In genomic region chr12:79686171-79686570, GRCh38 we compare ENCODE assay signal across 14 cellular contexts. TPM values are rescaled to one million over a fixed set of nuclear protein-coding genes. Genes with fewer than 3 reads are reported as not detected.
DNase-seq lines count a peak whose midpoint lies in the region; ATAC-seq, FAIRE-seq and TF ChIP-seq lines count a peak whose summit lies in the region.
"Had no signal": no experiment of that assay in that cellular context is flagged by ENCODE, and none has a peak within 500 bp of the region (broad histone marks: within the 10 kb centered on the region; RNA-seq: fewer than 3 reads in every experiment).

No MANE protein-coding gene starts in this region.

- H3K4me2 ChIP-seq in GM23338 (peak overlapping the region; percentile 83), trophoblast cell (ENCODE audit: low read length) (peak overlapping the region; percentile 50)

- peak overlapping the region; percentile 30 for H3K4ac ChIP-seq in trophoblast cell (ENCODE audit: low read depth, low read length)

- in situ Hi-C loops in Panc1 (cut with HindIII; ENCODE audit: low pct_unique_long_range_greater_than_20kb, low sequenced_read_pairs): no loop called here

- FAIRE-seq in GM19239 (lab: Jason Lieb, UNC): no peak
- FAIRE-seq: TTC549 had no signal

- H3K36me3 ChIP-seq in GM23338 (ENCODE audit: insufficient read depth): no peaks in the 10 kb centered on the region; the same call in 1 of the 2 replicates
- H3K36me3 ChIP-seq in Panc1 (ENCODE audit: control insufficient read depth, insufficient read depth, low read length): no peaks in the 10 kb centered on the region; the same call in none of the 2 replicates
- peaks cover 0 to 2% of the 10 kb centered on the region in 2 experiments for H3K36me3 ChIP-seq in trophoblast cell (ENCODE audit: control insufficient read depth in 1 of 2, insufficient read depth in 2 of 2, low read length in 2 of 2)
- no peaks in the 10 kb centered on the region for H3K36me3 ChIP-seq in adrenal gland (replicated peaks in 1 of 2)
- H3K36me3 ChIP-seq: heart left ventricle had no signal

- H3K27me3 Mint-ChIP-seq in GM23338 (ENCODE audit: insufficient read depth, low read depth, poor library complexity): peaks cover 8% of the 10 kb centered on the region
- H3K27me3 Mint-ChIP-seq in CD4-positive, alpha-beta T cell: peaks cover 45% of the 10 kb centered on the region

- no peak overlapping the region for H3K9ac ChIP-seq in trophoblast cell (ENCODE audit: low read length)

- POLR2A ChIA-PET in Panc1 (lab: Charles Lee): interaction anchor here (1.0 kb wide), 1 partner anchor 24 kb away, joined by 4 read pairs; no protein-coding TSS in a partner anchor
- POLR2A ChIA-PET in CD4-positive, alpha-beta T cell (lab: Charles Lee): no interaction called here

- H2BK12ac ChIP-seq in trophoblast cell (ENCODE audit: low read length): no peak overlapping the region

- H4K12ac ChIP-seq in trophoblast cell (ENCODE audit: low read depth, low read length): no peak overlapping the region

- H3K9me2 ChIP-seq in GM23338 (ENCODE audit: insufficient read depth): no peaks in the 10 kb centered on the region

- no peaks in the 10 kb centered on the region for H3F3A ChIP-seq in GM23338 (replicated peaks; ENCODE audit: low read depth)

- H2AFZ ChIP-seq in GM23338 (no peak overlapping the region), trophoblast cell (ENCODE audit: insufficient read depth, low read length, poor library complexity) (no peak overlapping the region)

- no peak overlapping the region for H3K27ac Mint-ChIP-seq in GM23338
- H3K27ac Mint-ChIP-seq in CD4-positive, alpha-beta T cell: no peak overlapping the region

- TF ChIP-seq CTCF in GM23338 (conservative IDR thresholded peaks at IDR 0.05; ENCODE audit: low read depth in 2 of 2) (no peak), Panc1 (IDR thresholded peaks at IDR 0.05) (no peak), epithelial cell of proximal tubule (conservative IDR thresholded peaks at IDR 0.05; ENCODE audit: low read depth, low read length) (no peak), adrenal gland (IDR thresholded peaks at IDR 0.05) (no peak)
- no peak for TF ChIP-seq CTCF in CD4-positive, alpha-beta T cell (IDR thresholded peaks at IDR 0.05)

- peaks cover 15% of the 10 kb centered on the region for H3K79me1 ChIP-seq in trophoblast cell (ENCODE audit: low read length)

- no peak for TF ChIP-seq POLR2A in adrenal gland (IDR thresholded peaks at IDR 0.05)

- no peak overlapping the region for H3K14ac ChIP-seq in trophoblast cell (ENCODE audit: low read length)

- no peaks in the 10 kb centered on the region for H3K27me3 ChIP-seq in GM23338 (ENCODE audit: insufficient read depth)
- H3K27me3 ChIP-seq in Panc1 (ENCODE audit: control insufficient read depth, insufficient read depth, low read length): no peaks in the 10 kb centered on the region
- H3K27me3 ChIP-seq in trophoblast cell (ENCODE audit: insufficient read depth, low read length): no peaks in the 10 kb centered on the region
- no peaks in the 10 kb centered on the region for H3K27me3 ChIP-seq in adrenal gland
- H3K27me3 ChIP-seq in CD4-positive, alpha-beta T cell (ENCODE audit: control insufficient read depth, insufficient read depth, low read length): peaks cover 45% of the 10 kb centered on the region

- H3K9me3 ChIP-seq in Panc1 (ENCODE audit: control insufficient read depth, insufficient read depth, low read depth, low read length) (no peaks in the 10 kb centered on the region), trophoblast cell (ENCODE audit: insufficient read depth, low read depth, low read length) (no peaks in the 10 kb centered on the region), adrenal gland (replicated peaks in 1 of 3) (no peaks in the 10 kb centered on the region)
- no peaks in the 10 kb centered on the region for H3K9me3 ChIP-seq in CD4-positive, alpha-beta T cell (ENCODE audit: control insufficient read depth, low read length)
- H3K9me3 ChIP-seq: heart left ventricle had no signal

- H3K27ac ChIP-seq in GM23338 (ENCODE audit: low read depth): no peak overlapping the region
- peak overlapping the region; percentile 94 for H3K27ac ChIP-seq in Panc1 (ENCODE audit: low read length)
- H3K27ac ChIP-seq in trophoblast cell (ENCODE audit: low read depth, low read length): no peak overlapping the region
- no peak overlapping the region for H3K27ac ChIP-seq in adrenal gland
- no peak overlapping the region for H3K27ac ChIP-seq in CD4-positive, alpha-beta T cell (ENCODE audit: low read depth, low read length)
- H3K27ac ChIP-seq: heart left ventricle had no signal

- no peak overlapping the region for H2BK120ac ChIP-seq in trophoblast cell (ENCODE audit: insufficient read depth, low read length, poor library complexity)

- intact Hi-C loops in Panc1 (cut with micrococcal nuclease; ENCODE audit: unreplicated experiment) (loop anchor here (5.0 to 10.0 kb wide), 2 partner anchors 61 to 129 kb away; no protein-coding TSS in a partner anchor), adrenal gland (cut with DNase I) (no loop called here)
- intact Hi-C loops in CD4-positive, alpha-beta T cell (cut with DNase I, micrococcal nuclease): no loop called here

- H3K18ac ChIP-seq in trophoblast cell (ENCODE audit: low read length): no peak overlapping the region

- peaks cover 38% of the 10 kb centered on the region for H3K4me1 Mint-ChIP-seq in GM23338
- peaks cover 17% of the 10 kb centered on the region for H3K4me1 Mint-ChIP-seq in CD4-positive, alpha-beta T cell (ENCODE audit: low read depth)

- H2AK5ac ChIP-seq in trophoblast cell (ENCODE audit: low read length): no peak overlapping the region

- H3K4me3 Mint-ChIP-seq in GM23338: peak overlapping the region; percentile 94
- no peak overlapping the region for H3K4me3 Mint-ChIP-seq in CD4-positive, alpha-beta T cell

- H4K20me1 ChIP-seq in GM23338 (replicated peaks; ENCODE audit: insufficient read depth): peaks cover 64% of the 10 kb centered on the region

- no TSS peak for BruUV-seq in Panc1 (replicated peaks; lab: Mats Ljungman, UMichigan)

- no peak overlapping the region for H3K23ac ChIP-seq in trophoblast cell (ENCODE audit: low read length)

- H4K8ac ChIP-seq in trophoblast cell (ENCODE audit: low read depth, low read length): no peak overlapping the region

- ATAC-seq in GM23338 (no peak), Panc1 (no peak)
- ATAC-seq in CD4-positive, alpha-beta T cell (ENCODE audit: poor library complexity): no peak
- ATAC-seq: heart left ventricle had no signal

- peaks cover 30% of the 10 kb centered on the region for H3K36me3 Mint-ChIP-seq in GM23338 (ENCODE audit: low read depth)
- H3K36me3 Mint-ChIP-seq in CD4-positive, alpha-beta T cell (ENCODE audit: low read depth): peaks cover under 1% of the 10 kb centered on the region

- H2BK5ac ChIP-seq in trophoblast cell (ENCODE audit: low read depth, low read length, poor library complexity): no peak overlapping the region

- H3K79me2 ChIP-seq in GM23338 (replicated peaks; ENCODE audit: insufficient read depth) (peaks cover 90% of the 10 kb centered on the region), trophoblast cell (ENCODE audit: control insufficient read depth, insufficient read depth, low read length, poor library complexity) (peaks cover 20% of the 10 kb centered on the region)

- DNase-seq in GM23338 (ENCODE audit: low spot score) (no peak), Panc1 (ENCODE audit: low read depth, low spot score) (no peak), epithelial cell of proximal tubule (ENCODE audit: low read depth) (no peak), trophoblast cell (no peak), adrenal gland (no peak), GM19239 (ENCODE audit: insufficient read length, low spot score) (no peak), NCI-H82 treated with DMSO at 0.1 percent for 48 hours (lab: John Stamatoyannopoulos, UW; ENCODE audit: unreplicated experiment) (no peak)
- DNase-seq in CD4-positive, alpha-beta T cell: no peak
- DNase-seq: effector memory CD4-positive, alpha-beta T cell; heart left ventricle; midbrain; NCI-H1105; NCI-H524 had no signal

- CTCF ChIA-PET in Panc1 (lab: Charles Lee): no interaction called here
- CTCF ChIA-PET in CD4-positive, alpha-beta T cell (lab: Charles Lee): no interaction called here

- no peak overlapping the region for H4K91ac ChIP-seq in trophoblast cell (ENCODE audit: low read depth, low read length)

- H3K4me3 ChIP-seq in GM23338 (peak overlapping the region; percentile 65), Panc1 (ENCODE audit: low read depth in 2 of 2, low read length in 2 of 2) (peak overlapping the region; percentile 71 to 73), epithelial cell of proximal tubule (ENCODE audit: low read depth, low read length) (peak overlapping the region; percentile 87), trophoblast cell (ENCODE audit: low read depth, low read length) (no peak overlapping the region), adrenal gland (peak overlapping the region in 1 of 4 donors; percentile 95)

- WGBS in trophoblast cell (ENCODE audit: extremely low coverage, insufficient coverage, insufficient read length): no CpG with 5 or more reads among the region's 2 CpGs
- WGBS in adrenal gland, 4 donors: 82 to 88% (median 84%) methylated on average over 2 of the region's 2 CpGs

- H3K4me1 ChIP-seq in GM23338 (ENCODE audit: insufficient read depth) (peaks cover 51% of the 10 kb centered on the region), Panc1 (ENCODE audit: control insufficient read depth, insufficient read depth, low read length) (peaks cover 54% of the 10 kb centered on the region), trophoblast cell (ENCODE audit: control insufficient read depth in 1 of 2, insufficient read depth in 2 of 2, low read length in 2 of 2) (peaks cover 0 to 2% of the 10 kb centered on the region in 2 experiments), adrenal gland (replicated peaks in 1 of 2) (peaks cover 4 to 30% of the 10 kb centered on the region in 2 donors)

- no peaks in the 10 kb centered on the region for H3K9me3 Mint-ChIP-seq in GM23338
- no peaks in the 10 kb centered on the region for H3K9me3 Mint-ChIP-seq in CD4-positive, alpha-beta T cell

TF ChIP-seq in GM23338, 12 proteins besides CTCF, POLR2A, EP300 and RAD21 (continues in another document):
- no peak for TF ChIP-seq JUNB (IDR thresholded peaks at IDR 0.05; ENCODE audit: unreplicated experiment)

RNA-seq across cellular contexts. Expression of gene PAWR, which starts 4.6 kb away (rescaled TPM):
- 159 and 180 TPM in 2 replicates for total RNA-seq in GM23338 (2014; rRNA removed; shearing (Covaris generic))
- polyA plus RNA-seq in GM23338 (2016; fragmentation: Nextera tagmentation; extraction: Ambion mirVana) (136 and 149 TPM in 2 replicates), adrenal gland (10 to 100 TPM; 15.5 to 17.2 (median 16.5) TPM)
- total RNA-seq in Panc1 (2021; ENCODE audit: unreplicated experiment) (142 TPM), epithelial cell of proximal tubule (86.2 and 110 TPM in 2 replicates), adrenal gland (10 to 100 TPM; 15.1 to 63.7 (median 32.8) TPM)
- polyA plus RNA-seq in Panc1 (2012; ENCODE audit: insufficient read length): 55.9 TPM
- 63.9 and 76.7 TPM in 2 replicates for polyA plus RNA-seq in trophoblast cell (2013)
- 1 to 10 TPM; 1.6 to 3.2 TPM for total RNA-seq in CD4-positive, alpha-beta T cell
